ENCODE assay signal across 2 cellular contexts in the genomic region with DNA sequence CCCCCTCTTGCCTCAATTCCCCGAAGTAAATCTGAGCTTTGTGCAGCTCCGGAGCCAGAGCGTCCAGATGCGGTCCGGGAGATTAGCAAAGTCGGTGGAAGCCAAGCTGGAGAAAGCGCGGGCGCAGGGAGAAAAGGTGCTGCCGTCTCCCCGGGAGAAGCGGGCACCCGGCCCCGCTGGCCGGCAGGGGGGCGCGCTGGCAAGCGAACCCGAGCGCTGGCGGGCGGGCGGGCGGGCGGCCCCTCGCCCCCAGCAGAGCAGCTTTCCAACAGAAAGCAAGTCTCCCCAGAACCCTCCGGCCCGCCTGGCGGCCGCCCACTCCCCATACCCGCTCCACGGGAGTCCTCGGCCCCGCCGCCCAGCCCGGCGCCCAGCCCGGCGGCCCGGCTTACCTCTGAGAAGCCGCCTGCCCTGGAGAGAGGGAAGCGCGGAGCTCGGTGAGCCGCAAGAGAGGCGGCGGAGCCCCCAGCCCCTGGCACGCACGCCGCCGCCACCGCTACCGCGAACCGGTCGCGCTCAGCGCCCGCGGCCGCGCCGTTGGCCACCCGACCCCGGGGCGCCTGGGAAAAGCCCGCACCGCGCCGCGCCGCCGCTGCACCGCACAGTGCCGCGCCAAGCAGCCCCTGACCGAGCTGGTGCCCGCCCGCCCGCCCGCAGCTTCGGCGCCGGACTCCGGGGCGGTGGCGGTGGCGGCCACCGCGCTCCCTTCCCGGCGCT.
TF ChIP-seq lines count a peak whose summit lies in the region.

No MANE protein-coding gene starts in this region.

TF ChIP-seq in SK-N-SH, 30 proteins besides CTCF, POLR2A, EP300 and RAD21 (continued from another document):
- TF ChIP-seq, protein P1, sequence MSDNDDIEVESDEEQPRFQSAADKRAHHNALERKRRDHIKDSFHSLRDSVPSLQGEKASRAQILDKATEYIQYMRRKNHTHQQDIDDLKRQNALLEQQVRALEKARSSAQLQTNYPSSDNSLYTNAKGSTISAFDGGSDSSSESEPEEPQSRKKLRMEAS (IDR thresholded peaks at IDR 0.05; ENCODE audit: low read depth): no peak
- no peak for TF ChIP-seq EZH2phosphoT487 (IDR thresholded peaks at IDR 0.05; ENCODE audit: borderline replicate concordance, low read depth)
- no peak for TF ChIP-seq NRF1 (IDR thresholded peaks at IDR 0.05; ENCODE audit: low read depth, low read length)
- no peak for TF ChIP-seq GABPA (IDR thresholded peaks at IDR 0.05; ENCODE audit: low read depth)

TF ChIP-seq in GM12878, 131 proteins besides CTCF, POLR2A, EP300 and RAD21 (continued from another document):
- TF ChIP-seq, protein P2, sequence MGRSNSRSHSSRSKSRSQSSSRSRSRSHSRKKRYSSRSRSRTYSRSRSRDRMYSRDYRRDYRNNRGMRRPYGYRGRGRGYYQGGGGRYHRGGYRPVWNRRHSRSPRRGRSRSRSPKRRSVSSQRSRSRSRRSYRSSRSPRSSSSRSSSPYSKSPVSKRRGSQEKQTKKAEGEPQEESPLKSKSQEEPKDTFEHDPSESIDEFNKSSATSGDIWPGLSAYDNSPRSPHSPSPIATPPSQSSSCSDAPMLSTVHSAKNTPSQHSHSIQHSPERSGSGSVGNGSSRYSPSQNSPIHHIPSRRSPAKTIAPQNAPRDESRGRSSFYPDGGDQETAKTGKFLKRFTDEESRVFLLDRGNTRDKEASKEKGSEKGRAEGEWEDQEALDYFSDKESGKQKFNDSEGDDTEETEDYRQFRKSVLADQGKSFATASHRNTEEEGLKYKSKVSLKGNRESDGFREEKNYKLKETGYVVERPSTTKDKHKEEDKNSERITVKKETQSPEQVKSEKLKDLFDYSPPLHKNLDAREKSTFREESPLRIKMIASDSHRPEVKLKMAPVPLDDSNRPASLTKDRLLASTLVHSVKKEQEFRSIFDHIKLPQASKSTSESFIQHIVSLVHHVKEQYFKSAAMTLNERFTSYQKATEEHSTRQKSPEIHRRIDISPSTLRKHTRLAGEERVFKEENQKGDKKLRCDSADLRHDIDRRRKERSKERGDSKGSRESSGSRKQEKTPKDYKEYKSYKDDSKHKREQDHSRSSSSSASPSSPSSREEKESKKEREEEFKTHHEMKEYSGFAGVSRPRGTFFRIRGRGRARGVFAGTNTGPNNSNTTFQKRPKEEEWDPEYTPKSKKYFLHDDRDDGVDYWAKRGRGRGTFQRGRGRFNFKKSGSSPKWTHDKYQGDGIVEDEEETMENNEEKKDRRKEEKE (IDR thresholded peaks at IDR 0.05): no peak
- TF ChIP-seq SUPT20H (IDR thresholded peaks at IDR 0.05; ENCODE audit: borderline replicate concordance, control insufficient read depth, low read depth, low read length) (no peak), JUNB (IDR thresholded peaks at IDR 0.05) (no peak), SIX5 (IDR thresholded peaks at IDR 0.05; ENCODE audit: low read depth, low read length, severe bottlenecking) (no peak), ATF7 (IDR thresholded peaks at IDR 0.05; ENCODE audit: low read depth) (no peak)
TF ChIP-seq in GM12878: peak in this region for 0.
